Comparison of ENCODE assay signal across 1 cellular context in the genomic region with DNA sequence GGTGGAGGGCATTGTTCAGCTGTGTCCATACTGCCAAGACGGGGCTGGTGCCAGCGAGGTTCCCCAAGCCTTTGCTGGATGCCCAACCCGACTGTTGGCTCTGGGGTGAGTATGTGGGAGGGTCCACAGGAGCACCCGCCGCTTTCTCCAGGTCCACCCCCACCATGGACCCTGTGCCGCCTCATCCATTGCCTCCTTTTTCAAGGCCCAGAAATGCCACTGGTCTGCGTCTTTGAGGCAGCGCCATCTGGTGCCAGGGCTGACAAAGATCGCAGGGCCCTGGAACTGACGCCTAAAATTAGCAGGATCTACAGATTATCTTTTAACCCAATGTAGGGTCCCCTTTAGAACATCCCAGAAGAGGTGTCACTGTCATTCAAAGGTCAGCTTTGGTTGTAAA.
TF ChIP-seq lines count a peak whose summit lies in the region.

No MANE protein-coding gene starts in this region.

TF ChIP-seq in GM12878, 131 proteins besides CTCF, POLR2A, EP300 and RAD21:
- peak; percentile 53; the same call in 1 of the 2 replicates for TF ChIP-seq SMC3 (IDR thresholded peaks at IDR 0.05; ENCODE audit: borderline replicate concordance, low read length)
- no peak for TF ChIP-seq FOXK2 (IDR thresholded peaks at IDR 0.05)
